1 cellular context compared by ENCODE assay signal in genomic region chr4:153142700-153143438, GRCh38.
TF ChIP-seq lines count a peak whose summit lies in the region.

No MANE protein-coding gene starts in this region.

TF ChIP-seq in HepG2, 621 proteins besides CTCF, POLR2A, EP300 and RAD21 (continued from another document):
- TF ChIP-seq RERE (CRISPR knock-in tag; IDR thresholded peaks at IDR 0.05; ENCODE audit: low read depth) (no peak), MIER3 (CRISPR knock-in tag; IDR thresholded peaks at IDR 0.05; ENCODE audit: borderline replicate concordance) (no peak), ZNF124 (CRISPR knock-in tag; IDR thresholded peaks at IDR 0.05) (0 out of 2 replicates have a peak, but pooled peaks have one; percentile 29), PPARG (CRISPR knock-in tag; conservative IDR thresholded peaks at IDR 0.05) (no peak), PHF5A (CRISPR knock-in tag; IDR thresholded peaks at IDR 0.05; ENCODE audit: low read depth, unreplicated experiment) (no peak), KMT2B (CRISPR knock-in tag; IDR thresholded peaks at IDR 0.05) (no peak), ZBTB42 (CRISPR knock-in tag; IDR thresholded peaks at IDR 0.05) (no peak), ARNT (IDR thresholded peaks at IDR 0.05) (no peak), RARA (CRISPR knock-in tag; IDR thresholded peaks at IDR 0.05) (no peak), SMAD3 (CRISPR knock-in tag; IDR thresholded peaks at IDR 0.05) (no peak), FOXA3 (CRISPR knock-in tag; IDR thresholded peaks at IDR 0.05) (no peak), CENPBD1 (CRISPR knock-in tag; IDR thresholded peaks at IDR 0.05; ENCODE audit: borderline replicate concordance, low read depth) (no peak), ARID3A (IDR thresholded peaks at IDR 0.05; ENCODE audit: low read depth, low read length) (peak; percentile 77; the same call in 1 of the 2 replicates), ZNF788 (CRISPR knock-in tag; IDR thresholded peaks at IDR 0.05; ENCODE audit: borderline replicate concordance) (no peak), ZNF232 (CRISPR knock-in tag; IDR thresholded peaks at IDR 0.05; ENCODE audit: borderline replicate concordance) (no peak), PRPF4 (IDR thresholded peaks at IDR 0.05; ENCODE audit: low read depth, low read length, poor library complexity, severe bottlenecking) (no peak), ZNF276 (CRISPR knock-in tag; IDR thresholded peaks at IDR 0.05; ENCODE audit: low read depth) (no peak), KLF11 (CRISPR knock-in tag; IDR thresholded peaks at IDR 0.05) (0 out of 2 replicates have a peak, but pooled peaks have one; percentile 13), MAFK (conservative IDR thresholded peaks at IDR 0.05 in 1 of 2, IDR thresholded peaks at IDR 0.05 in 1 of 2; ENCODE audit: low read length in 2 of 2) (no peak), ZNF501 (CRISPR knock-in tag; IDR thresholded peaks at IDR 0.05) (no peak), HNRNPUL1 (IDR thresholded peaks at IDR 0.05; ENCODE audit: low read depth, low read length) (no peak), POLR2AphosphoS2 (IDR thresholded peaks at IDR 0.05; ENCODE audit: low read depth, low read length) (no peak), MAZ (IDR thresholded peaks at IDR 0.05; ENCODE audit: borderline replicate concordance, low read depth, low read length) (no peak), MAZ (CRISPR knock-in tag; IDR thresholded peaks at IDR 0.05; ENCODE audit: low read depth) (no peak), STAG1 (CRISPR knock-in tag; IDR thresholded peaks at IDR 0.05) (peak; percentile 88), SRF (IDR thresholded peaks at IDR 0.05; ENCODE audit: low read depth, low read length) (peak; percentile 82; the same call in 1 of the 2 replicates), ZNF609 (CRISPR knock-in tag; IDR thresholded peaks at IDR 0.05; ENCODE audit: borderline replicate concordance) (no peak)
- TF ChIP-seq, protein P1, sequence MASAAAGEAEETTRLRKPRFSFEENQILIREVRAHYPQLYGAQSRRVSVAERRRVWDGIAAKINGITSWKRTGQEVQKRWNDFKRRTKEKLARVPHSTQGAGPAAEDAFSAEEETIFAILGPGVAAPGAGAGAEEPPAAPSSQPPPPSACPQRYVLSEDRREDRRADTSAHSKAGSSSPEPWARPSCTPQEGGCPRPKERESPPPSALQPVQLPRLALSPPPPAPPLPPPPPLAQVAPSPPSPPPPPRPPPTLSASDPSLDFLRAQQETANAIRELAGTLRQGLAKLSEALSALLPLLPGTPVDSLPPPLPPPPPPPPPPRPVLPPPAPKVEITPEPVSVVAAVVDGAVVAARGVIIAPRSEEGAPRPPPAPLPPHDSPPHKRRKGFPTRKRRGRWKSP (CRISPR knock-in tag; IDR thresholded peaks at IDR 0.05) = no peak
- TF ChIP-seq, protein P2, sequence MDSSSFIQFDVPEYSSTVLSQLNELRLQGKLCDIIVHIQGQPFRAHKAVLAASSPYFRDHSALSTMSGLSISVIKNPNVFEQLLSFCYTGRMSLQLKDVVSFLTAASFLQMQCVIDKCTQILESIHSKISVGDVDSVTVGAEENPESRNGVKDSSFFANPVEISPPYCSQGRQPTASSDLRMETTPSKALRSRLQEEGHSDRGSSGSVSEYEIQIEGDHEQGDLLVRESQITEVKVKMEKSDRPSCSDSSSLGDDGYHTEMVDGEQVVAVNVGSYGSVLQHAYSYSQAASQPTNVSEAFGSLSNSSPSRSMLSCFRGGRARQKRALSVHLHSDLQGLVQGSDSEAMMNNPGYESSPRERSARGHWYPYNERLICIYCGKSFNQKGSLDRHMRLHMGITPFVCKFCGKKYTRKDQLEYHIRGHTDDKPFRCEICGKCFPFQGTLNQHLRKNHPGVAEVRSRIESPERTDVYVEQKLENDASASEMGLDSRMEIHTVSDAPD (CRISPR knock-in tag; IDR thresholded peaks at IDR 0.05) = no peak
- TF ChIP-seq, protein P3, sequence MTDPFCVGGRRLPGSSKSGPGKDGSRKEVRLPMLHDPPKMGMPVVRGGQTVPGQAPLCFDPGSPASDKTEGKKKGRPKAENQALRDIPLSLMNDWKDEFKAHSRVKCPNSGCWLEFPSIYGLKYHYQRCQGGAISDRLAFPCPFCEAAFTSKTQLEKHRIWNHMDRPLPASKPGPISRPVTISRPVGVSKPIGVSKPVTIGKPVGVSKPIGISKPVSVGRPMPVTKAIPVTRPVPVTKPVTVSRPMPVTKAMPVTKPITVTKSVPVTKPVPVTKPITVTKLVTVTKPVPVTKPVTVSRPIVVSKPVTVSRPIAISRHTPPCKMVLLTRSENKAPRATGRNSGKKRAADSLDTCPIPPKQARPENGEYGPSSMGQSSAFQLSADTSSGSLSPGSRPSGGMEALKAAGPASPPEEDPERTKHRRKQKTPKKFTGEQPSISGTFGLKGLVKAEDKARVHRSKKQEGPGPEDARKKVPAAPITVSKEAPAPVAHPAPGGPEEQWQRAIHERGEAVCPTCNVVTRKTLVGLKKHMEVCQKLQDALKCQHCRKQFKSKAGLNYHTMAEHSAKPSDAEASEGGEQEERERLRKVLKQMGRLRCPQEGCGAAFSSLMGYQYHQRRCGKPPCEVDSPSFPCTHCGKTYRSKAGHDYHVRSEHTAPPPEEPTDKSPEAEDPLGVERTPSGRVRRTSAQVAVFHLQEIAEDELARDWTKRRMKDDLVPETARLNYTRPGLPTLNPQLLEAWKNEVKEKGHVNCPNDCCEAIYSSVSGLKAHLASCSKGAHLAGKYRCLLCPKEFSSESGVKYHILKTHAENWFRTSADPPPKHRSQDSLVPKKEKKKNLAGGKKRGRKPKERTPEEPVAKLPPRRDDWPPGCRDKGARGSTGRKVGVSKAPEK (CRISPR knock-in tag; IDR thresholded peaks at IDR 0.05; ENCODE audit: borderline replicate concordance) = no peak
- TF ChIP-seq, protein P4, sequence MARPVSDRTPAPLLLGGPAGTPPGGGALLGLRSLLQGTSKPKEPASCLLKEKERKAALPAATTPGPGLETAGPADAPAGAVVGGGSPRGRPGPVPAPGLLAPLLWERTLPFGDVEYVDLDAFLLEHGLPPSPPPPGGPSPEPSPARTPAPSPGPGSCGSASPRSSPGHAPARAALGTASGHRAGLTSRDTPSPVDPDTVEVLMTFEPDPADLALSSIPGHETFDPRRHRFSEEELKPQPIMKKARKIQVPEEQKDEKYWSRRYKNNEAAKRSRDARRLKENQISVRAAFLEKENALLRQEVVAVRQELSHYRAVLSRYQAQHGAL (CRISPR knock-in tag; IDR thresholded peaks at IDR 0.05; ENCODE audit: not compliant biosample characterization) = no peak
- TF ChIP-seq, protein P5, sequence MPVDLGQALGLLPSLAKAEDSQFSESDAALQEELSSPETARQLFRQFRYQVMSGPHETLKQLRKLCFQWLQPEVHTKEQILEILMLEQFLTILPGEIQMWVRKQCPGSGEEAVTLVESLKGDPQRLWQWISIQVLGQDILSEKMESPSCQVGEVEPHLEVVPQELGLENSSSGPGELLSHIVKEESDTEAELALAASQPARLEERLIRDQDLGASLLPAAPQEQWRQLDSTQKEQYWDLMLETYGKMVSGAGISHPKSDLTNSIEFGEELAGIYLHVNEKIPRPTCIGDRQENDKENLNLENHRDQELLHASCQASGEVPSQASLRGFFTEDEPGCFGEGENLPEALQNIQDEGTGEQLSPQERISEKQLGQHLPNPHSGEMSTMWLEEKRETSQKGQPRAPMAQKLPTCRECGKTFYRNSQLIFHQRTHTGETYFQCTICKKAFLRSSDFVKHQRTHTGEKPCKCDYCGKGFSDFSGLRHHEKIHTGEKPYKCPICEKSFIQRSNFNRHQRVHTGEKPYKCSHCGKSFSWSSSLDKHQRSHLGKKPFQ (CRISPR knock-in tag; IDR thresholded peaks at IDR 0.05; ENCODE audit: insufficient replicate concordance) = no peak
